17 cellular contexts compared by ENCODE assay signal in the genomic region with DNA sequence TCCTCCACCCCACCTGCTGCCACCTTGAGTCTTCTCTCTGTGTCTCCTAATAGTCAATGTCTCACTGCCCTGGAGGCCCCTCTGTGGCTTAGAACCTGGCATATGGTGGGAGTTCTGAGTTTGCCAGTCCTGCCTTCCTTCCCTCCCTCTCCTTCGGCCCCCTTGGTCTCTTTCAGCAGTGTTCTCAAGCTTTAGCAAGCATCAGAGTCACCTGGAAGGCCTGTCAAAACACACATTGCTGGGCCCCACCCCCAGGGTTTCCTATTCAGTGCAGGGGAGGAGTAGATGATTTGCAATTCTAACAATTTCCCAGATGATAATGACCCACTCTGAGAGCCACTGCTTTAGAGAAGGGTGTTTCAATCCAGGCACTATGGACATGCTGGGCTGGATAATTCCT. TPM values are rescaled to one million over a fixed set of nuclear protein-coding genes. Genes with fewer than 3 reads are reported as not detected.
"Had no signal": no experiment of that assay in that cellular context is flagged by ENCODE, and none has a peak within 500 bp of the region (broad histone marks: within the 10 kb centered on the region; RNA-seq: fewer than 3 reads in every experiment).

No MANE protein-coding gene starts in this region.

- H3K27ac ChIP-seq: uterus had no signal

- H3K4me1 ChIP-seq: uterus had no signal

- H3K36me3 Mint-ChIP-seq: activated naive CD8-positive, alpha-beta T cell treated with anti-CD3 and anti-CD28 coated beads, Interleukin-2, amount 10 ng/mL, durations not matched to agents 7 days and 5 days had no signal

- H3K9me3 Mint-ChIP-seq: activated naive CD8-positive, alpha-beta T cell treated with anti-CD3 and anti-CD28 coated beads, Interleukin-2, amount 10 ng/mL, durations not matched to agents 7 days and 5 days; dendritic cell treated with granulocyte-macrophage colony-stimulating factor and Interleukin-4, amounts not matched to agents 40 ng/mL and 50 ng/mL, for 4 days; nephron had no signal

- H3K4me3 Mint-ChIP-seq: activated naive CD8-positive, alpha-beta T cell treated with anti-CD3 and anti-CD28 coated beads, Interleukin-2, amount 10 ng/mL, durations not matched to agents 7 days and 5 days; dendritic cell treated with granulocyte-macrophage colony-stimulating factor and Interleukin-4, amounts not matched to agents 40 ng/mL and 50 ng/mL, for 4 days had no signal

- H3K27ac Mint-ChIP-seq: activated naive CD8-positive, alpha-beta T cell treated with anti-CD3 and anti-CD28 coated beads, Interleukin-2, amount 10 ng/mL, durations not matched to agents 7 days and 5 days; dendritic cell treated with granulocyte-macrophage colony-stimulating factor and Interleukin-4, amounts not matched to agents 40 ng/mL and 50 ng/mL, for 4 days; nephron had no signal

- H3K4me1 Mint-ChIP-seq: activated naive CD8-positive, alpha-beta T cell treated with anti-CD3 and anti-CD28 coated beads, Interleukin-2, amount 10 ng/mL, durations not matched to agents 7 days and 5 days had no signal

- H3K27me3 ChIP-seq: uterus had no signal

- DNase-seq: activated CD4-positive, alpha-beta T cell treated with anti-CD3 and anti-CD28 coated beads for 4 hours; activated CD8-positive, alpha-beta memory T cell treated with anti-CD3 and anti-CD28 coated beads, Interleukin-2, amount 50 U/mL, for 48 hours; activated naive CD4-positive, alpha-beta T cell; activated naive CD8-positive, alpha-beta T cell treated with anti-CD3 and anti-CD28 coated beads, Interleukin-2, amount 10 ng/mL, durations not matched to agents 7 days and 5 days; anterior cingulate cortex; cerebellar nuclear complex; effector memory CD4-positive, alpha-beta T cell; foreskin melanocyte; head of caudate nucleus; T-helper 2 cell; uterus had no signal

- H3K4me3 ChIP-seq: uterus had no signal

- H3K9me3 ChIP-seq: uterus had no signal

- H3K36me3 ChIP-seq: uterus had no signal

- ATAC-seq: sciatic nerve had no signal

- H3K27me3 Mint-ChIP-seq: dendritic cell treated with granulocyte-macrophage colony-stimulating factor and Interleukin-4, amounts not matched to agents 40 ng/mL and 50 ng/mL, for 4 days had no signal

RNA-seq across cellular contexts. Expression of gene TMEM238L, which starts 47.8 kb away (rescaled TPM):
- total RNA-seq: activated naive CD8-positive, alpha-beta T cell treated with anti-CD3 and anti-CD28 coated beads, Interleukin-2, amount 10 ng/mL, durations not matched to agents 7 days and 5 days; fibroblast of lung; osteocyte; pulmonary artery endothelial cell; sciatic nerve; uterus had no signal
- polyA plus RNA-seq: fibroblast of lung had no signal
